1 cellular context compared by ENCODE assay signal in the genomic region with DNA sequence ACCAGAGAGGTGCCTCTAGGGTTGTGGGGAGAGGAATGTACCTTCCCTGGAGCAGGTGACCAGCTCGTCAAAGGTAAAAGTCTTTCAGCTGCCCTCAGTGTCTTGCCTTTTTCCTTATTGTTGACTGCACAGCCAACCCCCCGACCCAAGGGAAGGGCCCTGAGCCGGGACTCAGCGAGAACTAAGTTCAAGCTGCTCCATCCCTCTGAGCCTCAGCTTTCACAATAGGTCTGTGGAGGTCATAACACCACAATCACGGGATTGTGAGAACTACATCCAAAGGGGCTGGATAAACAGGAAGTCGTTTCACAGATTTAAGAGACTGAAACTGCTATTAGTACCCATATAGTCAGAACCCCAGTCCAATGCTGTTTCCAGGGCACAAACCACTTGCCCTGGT.
TF ChIP-seq lines count a peak whose summit lies in the region.

No MANE protein-coding gene starts in this region.

TF ChIP-seq in HepG2, 621 proteins besides CTCF, POLR2A, EP300 and RAD21:
- TF ChIP-seq ZNF274 (CRISPR knock-in tag; IDR thresholded peaks at IDR 0.05) = no peak
- TF ChIP-seq PHF8 (CRISPR knock-in tag; IDR thresholded peaks at IDR 0.05) = no peak
- TF ChIP-seq NAIF1 (CRISPR knock-in tag; IDR thresholded peaks at IDR 0.05; ENCODE audit: borderline replicate concordance) = no peak
- TF ChIP-seq TEAD3 (CRISPR knock-in tag; optimal IDR thresholded peaks at IDR 0.05; ENCODE audit: borderline replicate concordance) = no peak
- TF ChIP-seq ARNT2 (CRISPR knock-in tag; IDR thresholded peaks at IDR 0.05; ENCODE audit: low read depth) = no peak
- TF ChIP-seq ZNF34 (CRISPR knock-in tag; IDR thresholded peaks at IDR 0.05; ENCODE audit: borderline replicate concordance) = no peak
- no peak for TF ChIP-seq ZNF24 (IDR thresholded peaks at IDR 0.05)
- TF ChIP-seq XRCC5 (optimal IDR thresholded peaks at IDR 0.05; ENCODE audit: low read length) = no peak
- TF ChIP-seq SAP130 (CRISPR knock-in tag; IDR thresholded peaks at IDR 0.05; ENCODE audit: low read depth) = no peak
- TF ChIP-seq, protein P1, sequence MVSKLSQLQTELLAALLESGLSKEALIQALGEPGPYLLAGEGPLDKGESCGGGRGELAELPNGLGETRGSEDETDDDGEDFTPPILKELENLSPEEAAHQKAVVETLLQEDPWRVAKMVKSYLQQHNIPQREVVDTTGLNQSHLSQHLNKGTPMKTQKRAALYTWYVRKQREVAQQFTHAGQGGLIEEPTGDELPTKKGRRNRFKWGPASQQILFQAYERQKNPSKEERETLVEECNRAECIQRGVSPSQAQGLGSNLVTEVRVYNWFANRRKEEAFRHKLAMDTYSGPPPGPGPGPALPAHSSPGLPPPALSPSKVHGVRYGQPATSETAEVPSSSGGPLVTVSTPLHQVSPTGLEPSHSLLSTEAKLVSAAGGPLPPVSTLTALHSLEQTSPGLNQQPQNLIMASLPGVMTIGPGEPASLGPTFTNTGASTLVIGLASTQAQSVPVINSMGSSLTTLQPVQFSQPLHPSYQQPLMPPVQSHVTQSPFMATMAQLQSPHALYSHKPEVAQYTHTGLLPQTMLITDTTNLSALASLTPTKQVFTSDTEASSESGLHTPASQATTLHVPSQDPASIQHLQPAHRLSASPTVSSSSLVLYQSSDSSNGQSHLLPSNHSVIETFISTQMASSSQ (IDR thresholded peaks at IDR 0.05; ENCODE audit: low read depth) = no peak
- TF ChIP-seq, protein P1 (CRISPR knock-in tag; IDR thresholded peaks at IDR 0.05; ENCODE audit: borderline replicate concordance) = no peak
- no peak for TF ChIP-seq ZNF747 (CRISPR knock-in tag; IDR thresholded peaks at IDR 0.05; ENCODE audit: borderline replicate concordance)
- TF ChIP-seq NR2F6 (IDR thresholded peaks at IDR 0.05) = no peak
- TF ChIP-seq NR2F6 (CRISPR knock-in tag; IDR thresholded peaks at IDR 0.05) = no peak
- TF ChIP-seq TAF1 (CRISPR knock-in tag; IDR thresholded peaks at IDR 0.05) = no peak
- no peak for TF ChIP-seq KLF13 (CRISPR knock-in tag; IDR thresholded peaks at IDR 0.05)
- no peak for TF ChIP-seq STAT5B (CRISPR knock-in tag; IDR thresholded peaks at IDR 0.05)
TF ChIP-seq in HepG2: peak in this region for 0.
